In the genomic region with DNA sequence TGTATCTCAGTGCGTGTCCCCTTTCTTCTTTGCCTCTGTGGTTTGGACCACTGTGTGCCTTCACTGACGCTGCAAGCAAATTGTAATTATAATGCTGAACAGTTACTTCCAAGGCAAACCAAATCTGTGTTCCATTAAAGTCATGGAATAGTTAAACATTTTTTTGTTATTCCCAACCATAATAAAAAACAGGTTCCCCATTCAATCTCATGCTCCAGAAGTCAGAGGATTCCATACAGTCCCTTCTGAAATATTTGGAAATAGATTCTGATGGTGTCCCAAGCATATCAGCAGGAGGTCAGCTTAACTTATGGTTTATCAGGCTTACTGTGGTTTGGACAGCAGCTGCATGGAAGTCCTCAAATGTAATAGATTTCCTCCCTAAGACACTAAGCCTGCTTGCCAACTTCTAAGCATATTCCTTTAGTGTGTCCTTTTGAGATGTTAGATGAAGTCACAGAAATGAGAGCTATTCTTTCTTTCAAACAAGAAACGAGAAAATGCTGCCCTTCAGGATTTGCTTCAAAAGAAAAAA, we compare ENCODE assay signal across 28 cellular contexts.
"Had no signal": no experiment of that assay in that cellular context is flagged by ENCODE, and none has a peak within 500 bp of the region (broad histone marks: within the 10 kb centered on the region; RNA-seq: fewer than 3 reads in every experiment).

No MANE protein-coding gene starts in this region.

- H3K4me1 Mint-ChIP-seq: activated B cell treated with CpG ODN at 0.5 μM for 24 hours; immature natural killer cell; naive thymus-derived CD8-positive, alpha-beta T cell had no signal

- H3K36me3 Mint-ChIP-seq: activated naive CD8-positive, alpha-beta T cell; type B pancreatic cell had no signal

- H3K79me2 ChIP-seq: hepatocyte had no signal

- H2AFZ ChIP-seq: hepatocyte had no signal

- H3K27me3 ChIP-seq: esophagus squamous epithelium, hepatocyte, sigmoid colon, spleen, vagina had no signal

- DNase-seq: activated B cell treated with CpG ODN at 0.5 μM for 24 hours; activated CD4-positive, alpha-beta T cell treated with anti-CD3 and anti-CD28 coated beads for 4 hours; activated CD4-positive, alpha-beta T cell treated with anti-CD3 and anti-CD28 coated beads, Interleukin-2, amount 50 U/mL, for 48 hours; activated CD8-positive, alpha-beta memory T cell treated with anti-CD3 and anti-CD28 coated beads, Interleukin-2, amount 50 U/mL, for 48 hours; activated naive CD4-positive, alpha-beta T cell; activated T-cell treated with anti-CD3 and anti-CD28 coated beads, Interleukin-2, amount 50 U/mL, for 4 hours; amniotic stem cell; cortex of kidney; endodermal cell; esophagus squamous epithelium; foreskin melanocyte; glutamatergic neuron; immature natural killer cell; naive thymus-derived CD8-positive, alpha-beta T cell; retina; sigmoid colon; spleen; stimulated activated CD4-positive, alpha-beta T cell treated with anti-CD3 and anti-CD28 coated beads, Interleukin-4, amount 100 ng/mL, for 1 hour; stimulated activated naive CD4-positive, alpha-beta T cell; T1000 had no signal

- H3K4me1 ChIP-seq: esophagus squamous epithelium, sigmoid colon had no signal

- H3K27ac Mint-ChIP-seq: activated B cell treated with CpG ODN at 0.5 μM for 24 hours; activated naive CD8-positive, alpha-beta T cell; activated T-helper 2 cell treated with anti-CD3 and anti-CD28 coated beads, Interferon-gamma antibody, Interleukin-2, Interleukin-4, amounts not matched to agents 10 μg/mL and 5 μg/mL and 100 μg/mL, durations not matched to agents 14 hours and 24 hours and 36 hours; endodermal cell; immature natural killer cell; naive thymus-derived CD8-positive, alpha-beta T cell; progenitor cell of endocrine pancreas; type B pancreatic cell had no signal

- H3K9me3 ChIP-seq: esophagus squamous epithelium, sigmoid colon, thoracic aorta, vagina had no signal

- H3K4me3 Mint-ChIP-seq: activated B cell treated with CpG ODN at 0.5 μM for 24 hours; activated naive CD8-positive, alpha-beta T cell; activated T-cell treated with anti-CD3 and anti-CD28 coated beads, Interleukin-2, amount 50 U/mL, for 4 hours; endodermal cell; immature natural killer cell; naive thymus-derived CD8-positive, alpha-beta T cell; type B pancreatic cell had no signal

- H3K36me3 ChIP-seq: esophagus squamous epithelium, sigmoid colon, spleen, thoracic aorta, vagina had no signal

- H3K4me3 ChIP-seq: esophagus squamous epithelium, hepatocyte, lung, sigmoid colon, spleen, thoracic aorta, vagina had no signal

- H3K27ac ChIP-seq: esophagus squamous epithelium, hepatocyte, sigmoid colon, spleen, thoracic aorta, vagina had no signal
